Comparison of ENCODE assay signal across 8 cellular contexts in the genomic region with DNA sequence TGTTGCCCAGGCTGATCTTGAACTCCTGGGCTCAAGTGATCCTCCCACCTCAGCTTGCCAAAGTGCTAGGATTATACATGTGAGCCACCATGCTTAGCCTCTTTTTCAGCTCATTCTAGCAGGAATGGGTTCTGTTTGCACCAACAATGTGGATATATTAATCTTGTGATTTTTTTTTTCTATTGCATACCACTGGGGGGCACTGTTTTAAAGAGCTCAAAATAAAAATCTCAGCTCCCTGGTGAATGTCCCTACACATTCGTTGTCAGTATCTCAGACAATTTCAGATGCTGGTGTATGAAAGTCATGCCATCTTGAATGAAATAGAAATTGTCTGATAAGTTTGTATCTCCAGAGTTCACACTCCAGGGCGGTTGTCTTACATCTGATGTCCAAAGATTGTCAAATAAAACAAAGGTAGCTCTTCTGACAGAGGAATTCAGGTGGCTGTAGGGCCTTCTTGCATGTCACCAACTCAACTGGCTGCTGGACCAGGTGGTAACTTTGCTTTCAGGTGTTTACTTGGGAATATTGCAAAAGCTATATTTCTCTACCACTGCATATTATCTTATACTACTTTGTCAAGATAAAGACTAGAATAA. TPM values are rescaled to one million over a fixed set of nuclear protein-coding genes. Genes with fewer than 3 reads are reported as not detected.
DNase-seq lines count a peak whose midpoint lies in the region; ATAC-seq and TF ChIP-seq lines count a peak whose summit lies in the region.

No MANE protein-coding gene starts in this region.

- H3K36me3 ChIP-seq in GM23338 (ENCODE audit: insufficient read depth) (no peaks in the 10 kb centered on the region), kidney epithelial cell (ENCODE audit: control insufficient read depth, insufficient read depth, low read length) (no peaks in the 10 kb centered on the region), transverse colon (no peaks in the 10 kb centered on the region)

- no peak for TF ChIP-seq POLR2A in transverse colon (IDR thresholded peaks at IDR 0.05)

- POLR2A ChIA-PET in MCF 10A (lab: Yijun Ruan, JAX): interaction anchor here (0.5 to 4.1 kb wide), 11 partner anchors 25 to 240 kb away, joined by 3 to 49 read pairs (median 7); a partner anchor contains a TSS

- H3K4me2 ChIP-seq in GM23338: no peak overlapping the region

- H3K36me3 Mint-ChIP-seq in CD14-positive monocyte (peaks cover 5% of the 10 kb centered on the region in 2 donors), GM23338 (ENCODE audit: low read depth) (peaks cover 11% of the 10 kb centered on the region), MCF 10A (ENCODE audit: insufficient read depth, unreplicated experiment) (no peaks in the 10 kb centered on the region)

- H3K4me1 Mint-ChIP-seq in CD14-positive monocyte (peaks cover 12% of the 10 kb centered on the region), GM23338 (peaks cover 15% of the 10 kb centered on the region), MCF 10A (ENCODE audit: insufficient read depth, unreplicated experiment) (no peaks in the 10 kb centered on the region)

- no peaks in the 10 kb centered on the region for H3K9me2 ChIP-seq in GM23338 (ENCODE audit: insufficient read depth)

- peaks cover 16% of the 10 kb centered on the region for H3K4me1 ChIP-seq in GM23338 (ENCODE audit: insufficient read depth)
- peaks cover 0 to 13% (median 10%) of the 10 kb centered on the region in 4 donors for H3K4me1 ChIP-seq in transverse colon

- TF ChIP-seq CTCF in CD14-positive monocyte (IDR thresholded peaks at IDR 0.05): peak; percentile 72
- TF ChIP-seq CTCF in GM23338 (conservative IDR thresholded peaks at IDR 0.05; ENCODE audit: low read depth in 2 of 2): peak; percentile 56 to 74
- TF ChIP-seq CTCF in MCF 10A (IDR thresholded peaks at IDR 0.05; ENCODE audit: unreplicated experiment): peak; percentile 43
- TF ChIP-seq CTCF in kidney epithelial cell (IDR thresholded peaks at IDR 0.05; ENCODE audit: insufficient read depth, low read length, poor library complexity, severe bottlenecking): peak; percentile 52
- peak; percentile 60 to 75 (median 66) for TF ChIP-seq CTCF in transverse colon (IDR thresholded peaks at IDR 0.05)

- H3K79me2 ChIP-seq in GM23338 (replicated peaks; ENCODE audit: insufficient read depth): no peaks in the 10 kb centered on the region

- DNase-seq in CD14-positive monocyte (ENCODE audit: low spot score) (no peak), GM23338 (ENCODE audit: low spot score) (peak; percentile 67), NCI-H226 (peak; percentile 11), MCF 10A (ENCODE audit: unreplicated experiment) (peak; percentile 68), kidney epithelial cell (ENCODE audit: low read depth) (no peak), transverse colon (no peak), T1000 (lab: John Stamatoyannopoulos, UW) (no peak)

- WGBS in transverse colon (ENCODE audit: low coverage in 1 of 2), 2 donors: 0 to 19% methylated on average over 2 of the region's 2 CpGs

- in situ Hi-C loops in transverse colon (cut with MboI; ENCODE audit: low pct_ligation_motif_present in 1 of 4, low pct_unique_long_range_greater_than_20kb in 1 of 4, low sequenced_read_pairs in 3 of 4): loop anchor here in 3 of 4 donors (5.0 to 10.0 kb wide), 2 partner anchors 77 to 79 kb away; no protein-coding TSS in a partner anchor

- no peaks in the 10 kb centered on the region for H4K20me1 ChIP-seq in GM23338 (replicated peaks; ENCODE audit: insufficient read depth)

- H3K27ac Mint-ChIP-seq in CD14-positive monocyte (no peak overlapping the region), GM23338 (no peak overlapping the region), MCF 10A (ENCODE audit: low read depth, unreplicated experiment) (no peak overlapping the region)

- H3K27me3 ChIP-seq in GM23338 (ENCODE audit: insufficient read depth) (peaks cover 39% of the 10 kb centered on the region), kidney epithelial cell (ENCODE audit: control insufficient read depth, insufficient read depth, low read length) (peaks cover 4% of the 10 kb centered on the region), transverse colon (peaks cover 28% of the 10 kb centered on the region)

- no TSS peak for BruUV-seq in MCF 10A (replicated peaks; lab: Mats Ljungman, UMichigan)

- peaks cover 6 to 24% (median 12%) of the 10 kb centered on the region in 7 donors for H3K9me3 Mint-ChIP-seq in CD14-positive monocyte
- H3K9me3 Mint-ChIP-seq in GM23338: peaks cover 18% of the 10 kb centered on the region
- peaks cover 7% of the 10 kb centered on the region for H3K9me3 Mint-ChIP-seq in MCF 10A (ENCODE audit: unreplicated experiment)

- ATAC-seq in GM23338 (no peak), HG02798 (IDR thresholded peaks at IDR 0.05; ENCODE audit: poor library complexity, unreplicated experiment) (no peak)

- H3F3A ChIP-seq in GM23338 (replicated peaks; ENCODE audit: low read depth): 0 out of 2 replicates have a peak, but pooled peaks cover 3% of the 10 kb centered on the region

- TF ChIP-seq EP300 in transverse colon (IDR thresholded peaks at IDR 0.05; ENCODE audit: low read depth): no peak

- H2AFZ ChIP-seq in GM23338: no peak overlapping the region

- CTCF ChIA-PET in MCF 10A (lab: Yijun Ruan, JAX): interaction anchor here (0.5 to 6.7 kb wide), 64 partner anchors 7 to 1494 kb away, joined by 3 to 205 read pairs (median 6); a partner anchor contains a TSS

- H3K9me3 ChIP-seq in transverse colon: no peaks in the 10 kb centered on the region

- H3K27me3 Mint-ChIP-seq in CD14-positive monocyte (ENCODE audit: low read depth in 3 of 3): peaks cover 30 to 42% (median 37%) of the 10 kb centered on the region in 3 donors
- H3K27me3 Mint-ChIP-seq in GM23338 (ENCODE audit: insufficient read depth, low read depth, poor library complexity): peaks cover 30% of the 10 kb centered on the region
- no peaks in the 10 kb centered on the region for H3K27me3 Mint-ChIP-seq in MCF 10A (ENCODE audit: insufficient read depth, unreplicated experiment)

- H3K4me3 Mint-ChIP-seq in CD14-positive monocyte: no peak overlapping the region
- no peak overlapping the region for H3K4me3 Mint-ChIP-seq in GM23338
- no peak overlapping the region for H3K4me3 Mint-ChIP-seq in MCF 10A (ENCODE audit: unreplicated experiment)

- intact Hi-C loops in CD14-positive monocyte (cut with micrococcal nuclease) (loop anchor here (1.0 to 5.0 kb wide), 2 partner anchors 82 to 83 kb away; no protein-coding TSS in a partner anchor), MCF 10A (cut with micrococcal nuclease) (loop anchor here (1.0 kb wide), 4 partner anchors 34 to 83 kb away; no protein-coding TSS in a partner anchor), transverse colon (cut with DNase I; ENCODE audit: low total_unique reads) (loop anchor here (2.0 kb wide), 1 partner anchor 83 kb away; no protein-coding TSS in a partner anchor)

- no peak overlapping the region for H3K27ac ChIP-seq in GM23338 (ENCODE audit: low read depth)
- H3K27ac ChIP-seq in transverse colon: no peak overlapping the region

- H3K4me3 ChIP-seq in GM23338: no peak overlapping the region
- H3K4me3 ChIP-seq in kidney epithelial cell (ENCODE audit: low read depth, low read length): no peak overlapping the region
- H3K4me3 ChIP-seq in transverse colon: no peak overlapping the region

TF ChIP-seq in GM23338, 12 proteins besides CTCF, POLR2A, EP300 and RAD21 (continues in another document):
- TF ChIP-seq STAT1 (IDR thresholded peaks at IDR 0.05; ENCODE audit: unreplicated experiment): no peak
- TF ChIP-seq POLR2AphosphoS5 (IDR thresholded peaks at IDR 0.05; ENCODE audit: low read depth): no peak

RNA-seq across cellular contexts. Expression of a gene that starts 3.1 kb away (rescaled TPM):
- polyA plus RNA-seq in CD14-positive monocyte (not detected), GM23338 (2016; fragmentation: Nextera tagmentation; extraction: Ambion mirVana) (4.4 and 4.6 TPM in 2 replicates)
- 6.4 and 7.0 TPM in 2 replicates for total RNA-seq in GM23338 (2014; rRNA removed; shearing (Covaris generic))
- total RNA-seq in MCF 10A (2022) (0.83 and 0.98 TPM in 2 replicates), kidney epithelial cell (7.6 TPM in 2 replicates), transverse colon (under 1 TPM in 2 of 4 donors, not detected in 2; 0.16 to 0.27 TPM)

RNA-seq across cellular contexts. Expression of a gene that starts 25.7 kb away (rescaled TPM):
- polyA plus RNA-seq in CD14-positive monocyte (1 to 10 TPM in 1 of 2 donors, under 1 TPM in 1; 0.28 to 1.0 TPM), GM23338 (2016; fragmentation: Nextera tagmentation; extraction: Ambion mirVana) (5.3 TPM in 2 replicates)
- total RNA-seq in GM23338 (2014; rRNA removed; shearing (Covaris generic)): 20.0 and 24.2 TPM in 2 replicates
- total RNA-seq in MCF 10A (2022) (13.2 and 17.5 TPM in 2 replicates), kidney epithelial cell (13.6 and 17.5 TPM in 2 replicates), transverse colon (1 to 10 TPM in 3 of 4 donors, under 1 TPM in 1; 0.37 to 4.8 (median 2.0) TPM)

RNA-seq across cellular contexts. Expression of a gene that starts 35.8 kb away (rescaled TPM):
- polyA plus RNA-seq in CD14-positive monocyte: 100 to 1,000 TPM; 421 to 442 TPM
- total RNA-seq in GM23338 (2014; rRNA removed; shearing (Covaris generic)): 123 and 157 TPM in 2 replicates
- polyA plus RNA-seq in GM23338 (2016; fragmentation: Nextera tagmentation; extraction: Ambion mirVana): 199 and 214 TPM in 2 replicates
- 145 and 160 TPM in 2 replicates for total RNA-seq in MCF 10A (2022)
- total RNA-seq in kidney epithelial cell: 140 and 141 TPM in 2 replicates
- total RNA-seq in transverse colon: 100 to 1,000 TPM in 2 of 4 donors, 10 to 100 TPM in 2; 19.3 to 122 (median 75.3) TPM

Comparison
In these comparisons a context has a peak if more than half of its experiments do, and no peak if none do; other contexts are left out.
1. DNase-seq: peak in GM23338 (single experiment), NCI-H226 (single experiment) and MCF 10A (single experiment); none in CD14-positive monocyte (single experiment), kidney epithelial cell (single experiment), transverse colon (single experiment) and T1000 (single experiment).
2. Peak in every context shown above with its lines, with median percentiles within 50 percentile points of each other: CTCF ChIP-seq.